14 cellular contexts compared by ENCODE assay signal in genomic region chr10:116269612-116270011, GRCh38. TPM values are rescaled to one million over a fixed set of nuclear protein-coding genes. Genes with fewer than 3 reads are reported as not detected.
DNase-seq lines count a peak whose midpoint lies in the region; TF ChIP-seq lines count a peak whose summit lies in the region.
"Had no signal": no experiment of that assay in that cellular context is flagged by ENCODE, and none has a peak within 500 bp of the region (broad histone marks: within the 10 kb centered on the region; RNA-seq: fewer than 3 reads in every experiment).

No MANE protein-coding gene starts in this region.

- no peaks in the 10 kb centered on the region for H3K9me3 ChIP-seq in HEK293 (ENCODE audit: control insufficient read depth, insufficient read depth, low read depth, low read length)
- H3K9me3 ChIP-seq in skeletal muscle satellite cell (replicated peaks; ENCODE audit: low read length) = no peaks in the 10 kb centered on the region

- H3K36me3 ChIP-seq in HEK293 (ENCODE audit: control insufficient read depth in 2 of 2, insufficient read depth in 1 of 2, low read length in 2 of 2) (no peaks in the 10 kb centered on the region), skeletal muscle satellite cell (ENCODE audit: insufficient read depth, low read length) (peaks cover 5% of the 10 kb centered on the region)

- H3K4me1 ChIP-seq in HEK293 (ENCODE audit: control insufficient read depth, insufficient read depth, low read length) (peaks cover 3% of the 10 kb centered on the region; the same call in 1 of the 2 replicates), skeletal muscle satellite cell (ENCODE audit: control insufficient read depth, insufficient read depth, low read length) (peaks cover 9% of the 10 kb centered on the region)

- H3K9ac ChIP-seq in skeletal muscle satellite cell (ENCODE audit: low read depth, low read length) = no peak overlapping the region

- H3K4me3 ChIP-seq in HEK293 (ENCODE audit: low read depth, low read length) = no peak overlapping the region
- H3K4me3 ChIP-seq in skeletal muscle satellite cell (ENCODE audit: low read length) = no peak overlapping the region

- H3K4me2 ChIP-seq in skeletal muscle satellite cell (ENCODE audit: low read length) = peak overlapping the region; percentile 6

- no peak overlapping the region for H3K27ac ChIP-seq in HEK293 (ENCODE audit: extremely low read depth, low read depth, low read length)

- CTCF ChIA-PET in HEK293 (lab: Yijun Ruan, JAX) = no interaction called here

- POLR2A ChIA-PET in HEK293 (lab: Yijun Ruan, JAX) = no interaction called here

- DNase-seq in Daoy (ENCODE audit: low read depth) = peak; percentile 13
- DNase-seq in left kidney (ENCODE audit: low read depth, low spot score) = peak; percentile 64
- DNase-seq in NCI-H526 treated with DMSO at 0.1 percent for 48 hours (lab: John Stamatoyannopoulos, UW) = no peak
- DNase-seq in mesenteric fat pad (ENCODE audit: low spot score) = no peak
- no peak for DNase-seq in UCSD-AML1 (lab: John Stamatoyannopoulos, UW; ENCODE audit: unreplicated experiment)
- DNase-seq: CD4-positive, alpha-beta T cell; DMS79; MV-4-11; NCI-H1436; NCI-H2029 treated with DMSO at 0.1 percent for 48 hours; SIG-M5 had no signal

- TF ChIP-seq CTCF in HEK293 (tag by site-specific recombination; IDR thresholded peaks at IDR 0.05) = no peak

- H3K27me3 ChIP-seq in skeletal muscle satellite cell (ENCODE audit: control insufficient read depth, insufficient read depth, low read length) = no peaks in the 10 kb centered on the region

TF ChIP-seq in HEK293, 187 proteins besides CTCF, POLR2A, EP300 and RAD21:
- 0 out of 2 replicates have a peak, but pooled peaks have one; percentile 24 for TF ChIP-seq ATF2 (tag by site-specific recombination; IDR thresholded peaks at IDR 0.05; ENCODE audit: low read depth)
- TF ChIP-seq ZNF623 (tag by site-specific recombination; IDR thresholded peaks at IDR 0.05) = no peak

RNA-seq across cellular contexts. Expression of gene GFRA1, which starts 3.4 kb away (rescaled TPM):
- 0.80 and 1.1 TPM in 2 replicates for total RNA-seq in Daoy (2014; rRNA removed; shearing (Covaris generic))
- 0.25 and 5.2 TPM in 2 replicates for total RNA-seq in skeletal muscle satellite cell (2012; rRNA removed)
- total RNA-seq in mesenteric fat pad = 18.3 TPM
- total RNA-seq: B cell; CD4-positive, alpha-beta T cell had no signal

RNA-seq across cellular contexts. Expression of gene CCDC172, which starts 54.6 kb away (rescaled TPM):
- not detected in 2 replicates for total RNA-seq in Daoy (2014; rRNA removed; shearing (Covaris generic))
- total RNA-seq in skeletal muscle satellite cell (2012; rRNA removed) = not detected in 2 replicates
- total RNA-seq in mesenteric fat pad = not detected
- total RNA-seq: B cell; CD4-positive, alpha-beta T cell had no signal

Comparison
In these comparisons a context has a peak if more than half of its experiments do, and no peak if none do; other contexts are left out.
1. DNase-seq: peak in Daoy (single experiment) and left kidney (single experiment); none in NCI-H526 treated with DMSO at 0.1 percent for 48 hours (single experiment), mesenteric fat pad (single experiment) and UCSD-AML1 (single experiment).